In genomic region chr16:29014561-29015029, GRCh38 we compare ENCODE assay signal across 24 cellular contexts. TPM values are rescaled to one million over a fixed set of nuclear protein-coding genes. Genes with fewer than 3 reads are reported as not detected.
DNase-seq lines count a peak whose midpoint lies in the region; ATAC-seq, FAIRE-seq and TF ChIP-seq lines count a peak whose summit lies in the region.
"Had no signal": no experiment of that assay in that cellular context is flagged by ENCODE, and none has a peak within 500 bp of the region (broad histone marks: within the 10 kb centered on the region; RNA-seq: fewer than 3 reads in every experiment).

No MANE protein-coding gene starts in this region.

- 0 out of 3 replicates have a peak overlapping the region, but pooled peaks have one; percentile 11 for H3K27ac ChIP-seq in K562 (ENCODE audit: extremely low read depth, low read depth, low read length)
- H3K27ac ChIP-seq: C4-2B, uterus had no signal

- H3K4me1 ChIP-seq in Loucy (ENCODE audit: insufficient read depth, low read length, poor library complexity, severe bottlenecking) (peaks cover 9% of the 10 kb centered on the region), K562 (replicated peaks in 1 of 2; ENCODE audit: control insufficient read depth in 2 of 2, insufficient read depth in 2 of 2, low read length in 2 of 2) (peaks cover 22 to 44% of the 10 kb centered on the region in 2 experiments)
- H3K4me1 ChIP-seq: uterus had no signal

- H3K4me3 ChIP-seq in Loucy (ENCODE audit: low read length, poor library complexity, severe bottlenecking) (no peak overlapping the region), K562 (no peak overlapping the region)
- H3K4me3 ChIP-seq: uterus had no signal

- H3K4me1 Mint-ChIP-seq in activated CD4-positive, alpha-beta memory T cell treated with anti-CD3 and anti-CD28 coated beads for 36 hours (ENCODE audit: low read depth), result peaks cover 53% of the 10 kb centered on the region
- H3K4me1 Mint-ChIP-seq in activated CD4-positive, alpha-beta memory T cell treated with anti-CD3 and anti-CD28 coated beads, Interleukin-2, amount 10 ng/mL, durations not matched to agents 7 days and 5 days, result peaks cover 32% of the 10 kb centered on the region
- H3K4me1 Mint-ChIP-seq in stimulated activated naive B cell treated with anti-CD40 and anti-IgM and Interleukin-4, amounts not matched to agents 10 μg/mL and 1 μg/mL and 100 μg/mL, for 72 hours, result peaks cover 0 to 3% of the 10 kb centered on the region in 2 donors
- H3K4me1 Mint-ChIP-seq: memory B cell, naive B cell had no signal

- DNase-seq in activated CD4-positive, alpha-beta memory T cell treated with anti-CD3 and anti-CD28 coated beads for 36 hours, result no peak
- DNase-seq in activated CD4-positive, alpha-beta memory T cell treated with anti-CD3 and anti-CD28 coated beads, Interleukin-2, amount 10 ng/mL, durations not matched to agents 7 days and 5 days, result no peak
- DNase-seq in K562 (ENCODE audit: extremely low read depth in 1 of 4, low spot score in 3 of 4), result no peak
- no peak for DNase-seq in stimulated activated naive B cell treated with anti-CD40 and anti-IgM and Interleukin-4, amounts not matched to agents 10 μg/mL and 1 μg/mL and 100 μg/mL, for 72 hours
- DNase-seq in NCI-H1417 treated with DMSO at 0.1 percent for 48 hours (lab: John Stamatoyannopoulos, UW), result no peak
- no peak for DNase-seq in SKM-1 (lab: John Stamatoyannopoulos, UW; ENCODE audit: unreplicated experiment)
- DNase-seq: ACHN; activated effector memory CD4-positive, alpha-beta T cell treated with Interleukin-2 at 50 U/mL for 16 hours; anterior cingulate cortex; central memory CD4-positive, alpha-beta T cell; DMS53; erythroblast; foreskin melanocyte; hypothalamus; naive B cell; NCI-H1930; NCI-H446 treated with DMSO at 0.1 percent for 48 hours; stimulated activated CD4-positive, alpha-beta T cell treated with anti-CD3 and anti-CD28 coated beads, Interleukin-2, amount 100 ng/mL, for 24 hours; uterus had no signal

- H3K9me1 ChIP-seq in K562 (ENCODE audit: control insufficient read depth, insufficient read depth, low read length), result no peaks in the 10 kb centered on the region

- no peaks in the 10 kb centered on the region for H3K9me3 Mint-ChIP-seq in activated CD4-positive, alpha-beta memory T cell treated with anti-CD3 and anti-CD28 coated beads for 36 hours
- H3K9me3 Mint-ChIP-seq in activated CD4-positive, alpha-beta memory T cell treated with anti-CD3 and anti-CD28 coated beads, Interleukin-2, amount 10 ng/mL, durations not matched to agents 7 days and 5 days, result no peaks in the 10 kb centered on the region
- peaks cover 0 to 3% of the 10 kb centered on the region in 2 donors for H3K9me3 Mint-ChIP-seq in stimulated activated naive B cell treated with anti-CD40 and anti-IgM and Interleukin-4, amounts not matched to agents 10 μg/mL and 1 μg/mL and 100 μg/mL, for 72 hours
- H3K9me3 Mint-ChIP-seq: memory B cell had no signal

- intact Hi-C loops in activated CD4-positive, alpha-beta memory T cell treated with anti-CD3 and anti-CD28 coated beads for 36 hours (cut with micrococcal nuclease), result no loop called here
- intact Hi-C loops in K562 (cut with micrococcal nuclease), result no loop called here

- H3K9me2 ChIP-seq in Loucy (replicated peaks; ENCODE audit: low read depth, low read length), result no peaks in the 10 kb centered on the region

- no peaks in the 10 kb centered on the region for H3F3A ChIP-seq in Loucy (ENCODE audit: low read depth)

- H2AFZ ChIP-seq in Loucy (ENCODE audit: low read length) (peak overlapping the region; percentile 49; the same call in 1 of the 2 replicates), K562 (ENCODE audit: low read depth, low read length) (peak overlapping the region; percentile 37; the same call in 1 of the 2 replicates)

- H3K27me3 ChIP-seq in Loucy (ENCODE audit: insufficient read depth, low read length, poor library complexity, severe bottlenecking) (no peaks in the 10 kb centered on the region), K562 (ENCODE audit: control insufficient read depth in 2 of 2, insufficient read depth in 2 of 2, low read length in 2 of 2) (no peaks in the 10 kb centered on the region)
- H3K27me3 ChIP-seq: uterus had no signal

- no peaks in the 10 kb centered on the region for H3K27me3 Mint-ChIP-seq in activated CD4-positive, alpha-beta memory T cell treated with anti-CD3 and anti-CD28 coated beads for 36 hours
- no peaks in the 10 kb centered on the region for H3K27me3 Mint-ChIP-seq in activated CD4-positive, alpha-beta memory T cell treated with anti-CD3 and anti-CD28 coated beads, Interleukin-2, amount 10 ng/mL, durations not matched to agents 7 days and 5 days
- no peaks in the 10 kb centered on the region for H3K27me3 Mint-ChIP-seq in stimulated activated naive B cell treated with anti-CD40 and anti-IgM and Interleukin-4, amounts not matched to agents 10 μg/mL and 1 μg/mL and 100 μg/mL, for 72 hours
- H3K27me3 Mint-ChIP-seq: memory B cell had no signal

- no peaks in the 10 kb centered on the region for H4K20me1 ChIP-seq in Loucy (ENCODE audit: insufficient read depth, low read length, poor library complexity, severe bottlenecking)
- no peaks in the 10 kb centered on the region for H4K20me1 ChIP-seq in K562 (replicated peaks; ENCODE audit: control insufficient read depth, insufficient read depth, low read length)

- no peak for TF ChIP-seq RAD21 in K562 (CRISPR knock-in tag; conservative IDR thresholded peaks at IDR 0.05 in 1 of 2, IDR thresholded peaks at IDR 0.05 in 1 of 2)

- CTCF ChIA-PET in activated CD4-positive, alpha-beta memory T cell treated with anti-CD3 and anti-CD28 coated beads for 36 hours (lab: Charles Lee), result no interaction called here
- CTCF ChIA-PET in activated CD4-positive, alpha-beta memory T cell treated with anti-CD3 and anti-CD28 coated beads, Interleukin-2, amount 10 ng/mL, durations not matched to agents 7 days and 5 days (lab: Charles Lee), result no interaction called here
- CTCF ChIA-PET in K562 (lab: Yijun Ruan, JAX; ENCODE audit: low intra/inter-chr PET ratio), result no interaction called here

- H3K4me2 ChIP-seq in Loucy (ENCODE audit: low read depth, low read length, poor library complexity, severe bottlenecking), result no peak overlapping the region
- no peak overlapping the region for H3K4me2 ChIP-seq in K562 (ENCODE audit: insufficient read depth, low read length)

- ATAC-seq in K562 (no peak), GM21723 (IDR thresholded peaks at IDR 0.05; ENCODE audit: unreplicated experiment) (no peak)
- ATAC-seq in stimulated activated naive B cell treated with anti-CD40 and anti-IgM and Interleukin-4, amounts not matched to agents 10 μg/mL and 1 μg/mL and 100 μg/mL, for 72 hours (replicated peaks), result peak; percentile 46 to 72

- in situ Hi-C loops in K562 (cut with MboI), result no loop called here

- no peak for FAIRE-seq in K562 (lab: Jason Lieb, UNC)
- FAIRE-seq: keratinocyte had no signal

- no TSS peak for BruUV-seq in K562 (replicated peaks; lab: Mats Ljungman, UMichigan)

- H3K36me3 Mint-ChIP-seq in activated CD4-positive, alpha-beta memory T cell treated with anti-CD3 and anti-CD28 coated beads for 36 hours, result no peaks in the 10 kb centered on the region
- no peaks in the 10 kb centered on the region for H3K36me3 Mint-ChIP-seq in activated CD4-positive, alpha-beta memory T cell treated with anti-CD3 and anti-CD28 coated beads, Interleukin-2, amount 10 ng/mL, durations not matched to agents 7 days and 5 days (ENCODE audit: low read depth)
- H3K36me3 Mint-ChIP-seq in stimulated activated naive B cell treated with anti-CD40 and anti-IgM and Interleukin-4, amounts not matched to agents 10 μg/mL and 1 μg/mL and 100 μg/mL, for 72 hours, result no peaks in the 10 kb centered on the region
- H3K36me3 Mint-ChIP-seq: memory B cell, naive B cell had no signal

- 90% methylated on average over 3 of the region's 3 CpGs for WGBS in K562 (ENCODE audit: insufficient coverage, low coverage, missing lambda C conversion rate)

- no peak for TF ChIP-seq POLR2A in K562 (conservative IDR thresholded peaks at IDR 0.05)

- TF ChIP-seq CTCF in Loucy (conservative IDR thresholded peaks at IDR 0.05; ENCODE audit: low read length) (no peak), K562 (IDR thresholded peaks at IDR 0.05 in 2 of 3, conservative IDR thresholded peaks at IDR 0.05 in 1 of 3; ENCODE audit: insufficient read depth in 2 of 3, low read depth in 1 of 3, low read length in 3 of 3) (no peak)

- H3K9me3 ChIP-seq in Loucy (ENCODE audit: insufficient read depth, low read depth, low read length) (no peaks in the 10 kb centered on the region), K562 (replicated peaks; ENCODE audit: control insufficient read depth, insufficient read depth, low read depth, low read length) (no peaks in the 10 kb centered on the region)
- H3K9me3 ChIP-seq: uterus had no signal

- H3K79me2 ChIP-seq in Loucy (ENCODE audit: insufficient read depth, low read length), result no peaks in the 10 kb centered on the region
- H3K79me2 ChIP-seq in K562 (ENCODE audit: control insufficient read depth, insufficient read depth, low read length), result no peaks in the 10 kb centered on the region

- no peak overlapping the region for H3K9ac ChIP-seq in Loucy (ENCODE audit: low read depth, low read length, poor library complexity, severe bottlenecking)
- no peak overlapping the region for H3K9ac ChIP-seq in K562 (ENCODE audit: insufficient read depth in 1 of 2, low read depth in 2 of 2, low read length in 2 of 2)

- H3K27ac Mint-ChIP-seq in activated CD4-positive, alpha-beta memory T cell treated with anti-CD3 and anti-CD28 coated beads for 36 hours, result peak overlapping the region; percentile 54
- no peak overlapping the region for H3K27ac Mint-ChIP-seq in activated CD4-positive, alpha-beta memory T cell treated with anti-CD3 and anti-CD28 coated beads, Interleukin-2, amount 10 ng/mL, durations not matched to agents 7 days and 5 days
- H3K27ac Mint-ChIP-seq in stimulated activated naive B cell treated with anti-CD40 and anti-IgM and Interleukin-4, amounts not matched to agents 10 μg/mL and 1 μg/mL and 100 μg/mL, for 72 hours, result no peak overlapping the region
- H3K27ac Mint-ChIP-seq: memory B cell had no signal

- H3K36me3 ChIP-seq in Loucy (ENCODE audit: insufficient read depth, low read length), result no peaks in the 10 kb centered on the region
- H3K36me3 ChIP-seq in K562 (ENCODE audit: control insufficient read depth, insufficient read depth, low read length), result no peaks in the 10 kb centered on the region
- H3K36me3 ChIP-seq: uterus had no signal

- POLR2A ChIA-PET in activated CD4-positive, alpha-beta memory T cell treated with anti-CD3 and anti-CD28 coated beads for 36 hours (lab: Charles Lee), result no interaction called here
- POLR2A ChIA-PET in activated CD4-positive, alpha-beta memory T cell treated with anti-CD3 and anti-CD28 coated beads, Interleukin-2, amount 10 ng/mL, durations not matched to agents 7 days and 5 days (lab: Charles Lee), result interaction anchor here (0.8 to 1.3 kb wide), 2 partner anchors 15 to 28 kb away, joined by 3 read pairs; no protein-coding TSS in a partner anchor
- POLR2A ChIA-PET in K562 (lab: Yijun Ruan, JAX), result no interaction called here

- TF ChIP-seq EP300 in K562 (IDR thresholded peaks at IDR 0.05; ENCODE audit: low read length), result no peak

- no peak overlapping the region for H3K4me3 Mint-ChIP-seq in activated CD4-positive, alpha-beta memory T cell treated with anti-CD3 and anti-CD28 coated beads for 36 hours
- no peak overlapping the region for H3K4me3 Mint-ChIP-seq in activated CD4-positive, alpha-beta memory T cell treated with anti-CD3 and anti-CD28 coated beads, Interleukin-2, amount 10 ng/mL, durations not matched to agents 7 days and 5 days
- H3K4me3 Mint-ChIP-seq in stimulated activated naive B cell treated with anti-CD40 and anti-IgM and Interleukin-4, amounts not matched to agents 10 μg/mL and 1 μg/mL and 100 μg/mL, for 72 hours, result no peak overlapping the region
- H3K4me3 Mint-ChIP-seq: memory B cell, naive B cell had no signal

RNA-seq across cellular contexts. Expression of gene LAT, which starts 29.7 kb away (rescaled TPM):
- 100 to 1,000 TPM; 250 to 276 TPM for total RNA-seq in activated CD4-positive, alpha-beta memory T cell treated with anti-CD3 and anti-CD28 coated beads for 36 hours
- total RNA-seq in activated CD4-positive, alpha-beta memory T cell treated with anti-CD3 and anti-CD28 coated beads, Interleukin-2, amount 10 ng/mL, durations not matched to agents 7 days and 5 days, result 100 to 1,000 TPM; 333 to 341 TPM
- 11.1 and 32.8 TPM in 2 replicates for total RNA-seq in K562 (2011; cell fraction: chromatin; rRNA removed; ENCODE audit: low replicate concordance)
- 20.5 and 21.2 TPM in 2 replicates for total RNA-seq in K562 (2011; cell fraction: nucleolus; rRNA removed)
- 12.8 and 19.2 TPM in 2 replicates for total RNA-seq in K562 (2011; cell fraction: nucleoplasm; rRNA removed)
- total RNA-seq in K562 (2014; rRNA removed) (0.95 and 2.1 TPM in 2 replicates), K562 (2014; rRNA removed; fragmentation: Illumina TruSeq; extraction: Trizol) (0.22 and 0.40 TPM in 2 replicates), K562 (2015; rRNA removed; fragmentation: Illumina TruSeq; extraction: Trizol) (2.0 and 2.3 TPM in 2 replicates), K562 (2021) (2.9 and 4.2 TPM in 2 replicates)
- polyA plus RNA-seq in K562 (2011; rRNA removed) (1.9 and 2.0 TPM in 2 replicates), K562 (2014; fragmentation: Illumina TruSeq; extraction: Trizol) (1.3 and 1.7 TPM in 2 replicates), K562 (2014; fragmentation: Nextera tagmentation; extraction: Ambion mirVana) (under 1 TPM; 0.59 to 0.63 TPM), K562 (2014; rRNA removed) (1.6 and 3.2 TPM in 2 replicates)
- 0.86 and 2.0 TPM in 2 replicates for polyA plus RNA-seq in K562 (2011; cell fraction: cytosol; rRNA removed)
- polyA plus RNA-seq in K562 (2011; cell fraction: nucleus; rRNA removed), result 22.2 and 50.9 TPM in 2 replicates
- 2.9 and 5.7 TPM in 2 replicates for polyA plus RNA-seq in K562 (2012)
- 0.24 and 0.25 TPM in 2 replicates for polyA minus RNA-seq in K562 (2011; rRNA and poly(A)+ RNA removed)
- 0.29 TPM in 1 of 2 replicates, not detected in the other for polyA minus RNA-seq in K562 (2011; cell fraction: cytosol; rRNA and poly(A)+ RNA removed)
- polyA minus RNA-seq in K562 (2011; cell fraction: nucleus; rRNA and poly(A)+ RNA removed), result 2.2 and 3.0 TPM in 2 replicates

RNA-seq across cellular contexts. Expression of gene SPNS1, which starts 40.0 kb away (rescaled TPM):
- 10 to 100 TPM; 11.3 to 12.0 TPM for total RNA-seq in activated CD4-positive, alpha-beta memory T cell treated with anti-CD3 and anti-CD28 coated beads for 36 hours
- 10 to 100 TPM; 20.6 to 24.7 TPM for total RNA-seq in activated CD4-positive, alpha-beta memory T cell treated with anti-CD3 and anti-CD28 coated beads, Interleukin-2, amount 10 ng/mL, durations not matched to agents 7 days and 5 days
- 27.4 and 88.8 TPM in 2 replicates for total RNA-seq in K562 (2011; cell fraction: chromatin; rRNA removed; ENCODE audit: low replicate concordance)
- total RNA-seq in K562 (2011; cell fraction: nucleolus; rRNA removed), result 112 and 138 TPM in 2 replicates
- 66.3 and 72.9 TPM in 2 replicates for total RNA-seq in K562 (2011; cell fraction: nucleoplasm; rRNA removed)
- total RNA-seq in K562 (2014; rRNA removed), result 37.8 and 48.4 TPM in 2 replicates
- total RNA-seq in K562 (2014; rRNA removed; fragmentation: Illumina TruSeq; extraction: Trizol), result 6.2 and 9.0 TPM in 2 replicates
- total RNA-seq in K562 (2015; rRNA removed; fragmentation: Illumina TruSeq; extraction: Trizol), result 13.7 and 16.3 TPM in 2 replicates
- total RNA-seq in K562 (2021), result 64.9 and 69.8 TPM in 2 replicates
- polyA plus RNA-seq in K562 (2011; rRNA removed), result 12.3 and 20.6 TPM in 2 replicates
- polyA plus RNA-seq in K562 (2011; cell fraction: cytosol; rRNA removed), result 18.6 and 53.9 TPM in 2 replicates
- polyA plus RNA-seq in K562 (2011; cell fraction: nucleus; rRNA removed), result 31.4 and 74.3 TPM in 2 replicates
- polyA plus RNA-seq in K562 (2012), result 47.4 and 49.1 TPM in 2 replicates
- polyA plus RNA-seq in K562 (2014; fragmentation: Illumina TruSeq; extraction: Trizol), result 22.2 and 38.7 TPM in 2 replicates
- 1 to 10 TPM in 1 of 2 experiments, under 1 TPM in 1; 0.58 to 2.9 TPM for polyA plus RNA-seq in K562 (2014; fragmentation: Nextera tagmentation; extraction: Ambion mirVana)
- 37.8 and 40.6 TPM in 2 replicates for polyA plus RNA-seq in K562 (2014; rRNA removed)
- 13.2 and 15.6 TPM in 2 replicates for polyA minus RNA-seq in K562 (2011; rRNA and poly(A)+ RNA removed)
- polyA minus RNA-seq in K562 (2011; cell fraction: cytosol; rRNA and poly(A)+ RNA removed), result 22.8 and 23.5 TPM in 2 replicates
- polyA minus RNA-seq in K562 (2011; cell fraction: nucleus; rRNA and poly(A)+ RNA removed), result 7.0 and 9.0 TPM in 2 replicates

Comparison
In these comparisons a context has a peak if more than half of its experiments do, and no peak if none do; other contexts are left out.
1. ATAC-seq: peak in stimulated activated naive B cell treated with anti-CD40 and anti-IgM and Interleukin-4, amounts not matched to agents 10 μg/mL and 1 μg/mL and 100 μg/mL, for 72 hours (2 of 2); none in K562 (single experiment) and GM21723 (single experiment).
2. RNA of gene LAT, which starts 29.7 kb away (total RNA-seq): 333 to 341 TPM in activated CD4-positive, alpha-beta memory T cell treated with anti-CD3 and anti-CD28 coated beads, Interleukin-2, amount 10 ng/mL, durations not matched to agents 7 days and 5 days and 250 to 276 TPM in activated CD4-positive, alpha-beta memory T cell treated with anti-CD3 and anti-CD28 coated beads for 36 hours; 0.22 to 32.8 TPM in K562; every median in the first group is over 4 times any median in the second.